1 cellular context compared by ENCODE assay signal in genomic region chr1:85464497-85465098, GRCh38.
A peak's percentile ranks its signal among the peaks of the same experiment; 100 is the strongest.
TF ChIP-seq lines count a peak whose summit lies in the region.

No MANE protein-coding gene starts in this region.

TF ChIP-seq in HepG2, 621 proteins besides CTCF, POLR2A, EP300 and RAD21 (continued from another document):
- TF ChIP-seq ZNF251 (CRISPR knock-in tag; IDR thresholded peaks at IDR 0.05) (no peak), TBL1XR1 (IDR thresholded peaks at IDR 0.05; ENCODE audit: borderline replicate concordance, low read length, partially characterized antibody) (no peak), ZNF326 (CRISPR knock-in tag; IDR thresholded peaks at IDR 0.05; ENCODE audit: borderline replicate concordance) (no peak), ZNF891 (CRISPR knock-in tag; IDR thresholded peaks at IDR 0.05) (peak; percentile 73; the same call in 1 of the 2 replicates), RFXANK (CRISPR knock-in tag; IDR thresholded peaks at IDR 0.05) (no peak), ZNF296 (CRISPR knock-in tag; conservative IDR thresholded peaks at IDR 0.05) (no peak), SIX4 (CRISPR knock-in tag; IDR thresholded peaks at IDR 0.05) (no peak), TEAD2 (CRISPR knock-in tag; IDR thresholded peaks at IDR 0.05) (peak; percentile 74; the same call in 1 of the 2 replicates), KDM6A (CRISPR knock-in tag; IDR thresholded peaks at IDR 0.05; ENCODE audit: low read depth) (no peak), RXRB (CRISPR knock-in tag; IDR thresholded peaks at IDR 0.05; ENCODE audit: borderline replicate concordance) (no peak), FOXK1 (CRISPR knock-in tag; IDR thresholded peaks at IDR 0.05; ENCODE audit: borderline replicate concordance, low read depth) (peak; percentile 39; the same call in 1 of the 2 replicates), ZC3H13 (CRISPR knock-in tag; IDR thresholded peaks at IDR 0.05) (peak; percentile 81), ZNF607 (CRISPR knock-in tag; IDR thresholded peaks at IDR 0.05; ENCODE audit: borderline replicate concordance) (peak; percentile 11; the same call in 1 of the 2 replicates), ARID2 (CRISPR knock-in tag; IDR thresholded peaks at IDR 0.05; ENCODE audit: borderline replicate concordance) (no peak), REST (IDR thresholded peaks at IDR 0.05; ENCODE audit: borderline replicate concordance in 1 of 2, low read depth in 1 of 2, low read length in 2 of 2) (no peak; a peak in 1 of 4 replicates), YEATS2 (CRISPR knock-in tag; IDR thresholded peaks at IDR 0.05; ENCODE audit: borderline replicate concordance) (no peak), ZKSCAN8 (CRISPR knock-in tag; IDR thresholded peaks at IDR 0.05; ENCODE audit: borderline replicate concordance) (no peak), ZNF841 (CRISPR knock-in tag; IDR thresholded peaks at IDR 0.05; ENCODE audit: borderline replicate concordance) (peak; percentile 94), ZNF124 (CRISPR knock-in tag; IDR thresholded peaks at IDR 0.05) (no peak), MLXIP (CRISPR knock-in tag; IDR thresholded peaks at IDR 0.05; ENCODE audit: borderline replicate concordance) (no peak), ELF1 (CRISPR knock-in tag; IDR thresholded peaks at IDR 0.05) (no peak), MAF1 (CRISPR knock-in tag; IDR thresholded peaks at IDR 0.05; ENCODE audit: borderline replicate concordance) (no peak), NR2C2 (CRISPR knock-in tag; IDR thresholded peaks at IDR 0.05; ENCODE audit: borderline replicate concordance) (peak; percentile 31), MXD1 (CRISPR knock-in tag; IDR thresholded peaks at IDR 0.05) (peak; percentile 72; the same call in 1 of the 2 replicates), ZNF790 (CRISPR knock-in tag; IDR thresholded peaks at IDR 0.05; ENCODE audit: borderline replicate concordance) (0 out of 2 replicates have a peak, but pooled peaks have one; percentile 35), MED8 (CRISPR knock-in tag; IDR thresholded peaks at IDR 0.05; ENCODE audit: insufficient replicate concordance) (no peak)
- TF ChIP-seq, protein P1, sequence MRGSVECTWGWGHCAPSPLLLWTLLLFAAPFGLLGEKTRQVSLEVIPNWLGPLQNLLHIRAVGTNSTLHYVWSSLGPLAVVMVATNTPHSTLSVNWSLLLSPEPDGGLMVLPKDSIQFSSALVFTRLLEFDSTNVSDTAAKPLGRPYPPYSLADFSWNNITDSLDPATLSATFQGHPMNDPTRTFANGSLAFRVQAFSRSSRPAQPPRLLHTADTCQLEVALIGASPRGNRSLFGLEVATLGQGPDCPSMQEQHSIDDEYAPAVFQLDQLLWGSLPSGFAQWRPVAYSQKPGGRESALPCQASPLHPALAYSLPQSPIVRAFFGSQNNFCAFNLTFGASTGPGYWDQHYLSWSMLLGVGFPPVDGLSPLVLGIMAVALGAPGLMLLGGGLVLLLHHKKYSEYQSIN (CRISPR knock-in tag; IDR thresholded peaks at IDR 0.05; ENCODE audit: borderline replicate concordance) = no peak
- TF ChIP-seq, protein P2, sequence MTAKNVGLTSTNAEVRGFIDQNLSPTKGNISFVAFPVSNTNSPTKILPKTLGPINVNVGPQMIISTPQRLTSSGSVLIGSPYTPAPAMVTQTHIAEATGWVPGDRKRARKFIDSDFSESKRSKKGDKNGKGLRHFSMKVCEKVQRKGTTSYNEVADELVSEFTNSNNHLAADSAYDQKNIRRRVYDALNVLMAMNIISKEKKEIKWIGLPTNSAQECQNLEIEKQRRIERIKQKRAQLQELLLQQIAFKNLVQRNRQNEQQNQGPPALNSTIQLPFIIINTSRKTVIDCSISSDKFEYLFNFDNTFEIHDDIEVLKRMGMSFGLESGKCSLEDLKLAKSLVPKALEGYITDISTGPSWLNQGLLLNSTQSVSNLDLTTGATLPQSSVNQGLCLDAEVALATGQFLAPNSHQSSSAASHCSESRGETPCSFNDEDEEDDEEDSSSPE (CRISPR knock-in tag; IDR thresholded peaks at IDR 0.05) = peak; percentile 63; the same call in 1 of the 2 replicates
- TF ChIP-seq, protein P3, sequence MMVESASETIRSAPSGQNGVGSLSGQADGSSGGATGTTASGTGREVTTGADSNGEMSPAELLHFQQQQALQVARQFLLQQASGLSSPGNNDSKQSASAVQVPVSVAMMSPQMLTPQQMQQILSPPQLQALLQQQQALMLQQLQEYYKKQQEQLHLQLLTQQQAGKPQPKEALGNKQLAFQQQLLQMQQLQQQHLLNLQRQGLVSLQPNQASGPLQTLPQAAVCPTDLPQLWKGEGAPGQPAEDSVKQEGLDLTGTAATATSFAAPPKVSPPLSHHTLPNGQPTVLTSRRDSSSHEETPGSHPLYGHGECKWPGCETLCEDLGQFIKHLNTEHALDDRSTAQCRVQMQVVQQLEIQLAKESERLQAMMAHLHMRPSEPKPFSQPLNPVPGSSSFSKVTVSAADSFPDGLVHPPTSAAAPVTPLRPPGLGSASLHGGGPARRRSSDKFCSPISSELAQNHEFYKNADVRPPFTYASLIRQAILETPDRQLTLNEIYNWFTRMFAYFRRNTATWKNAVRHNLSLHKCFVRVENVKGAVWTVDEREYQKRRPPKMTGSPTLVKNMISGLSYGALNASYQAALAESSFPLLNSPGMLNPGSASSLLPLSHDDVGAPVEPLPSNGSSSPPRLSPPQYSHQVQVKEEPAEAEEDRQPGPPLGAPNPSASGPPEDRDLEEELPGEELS (CRISPR knock-in tag; IDR thresholded peaks at IDR 0.05) = peak; percentile 25; the same call in 1 of the 2 replicates
- TF ChIP-seq, protein P4, sequence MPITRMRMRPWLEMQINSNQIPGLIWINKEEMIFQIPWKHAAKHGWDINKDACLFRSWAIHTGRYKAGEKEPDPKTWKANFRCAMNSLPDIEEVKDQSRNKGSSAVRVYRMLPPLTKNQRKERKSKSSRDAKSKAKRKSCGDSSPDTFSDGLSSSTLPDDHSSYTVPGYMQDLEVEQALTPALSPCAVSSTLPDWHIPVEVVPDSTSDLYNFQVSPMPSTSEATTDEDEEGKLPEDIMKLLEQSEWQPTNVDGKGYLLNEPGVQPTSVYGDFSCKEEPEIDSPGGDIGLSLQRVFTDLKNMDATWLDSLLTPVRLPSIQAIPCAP (CRISPR knock-in tag; IDR thresholded peaks at IDR 0.05; ENCODE audit: low read depth) = no peak
